Comparison of ENCODE assay signal across 19 cellular contexts in genomic region chr10:116722736-116723427, GRCh38. TPM values are rescaled to one million over a fixed set of nuclear protein-coding genes. Genes with fewer than 3 reads are reported as not detected.
DNase-seq lines count a peak whose midpoint lies in the region; ATAC-seq, FAIRE-seq and TF ChIP-seq lines count a peak whose summit lies in the region.
"Had no signal": no experiment of that assay in that cellular context is flagged by ENCODE, and none has a peak within 500 bp of the region (broad histone marks: within the 10 kb centered on the region; RNA-seq: fewer than 3 reads in every experiment).

No MANE protein-coding gene starts in this region.

- peak overlapping the region in 5 of 8 donors; percentile 17 to 83 (median 43) for H3K4me3 Mint-ChIP-seq in CD4-positive, alpha-beta memory T cell
- H3K4me3 Mint-ChIP-seq in astrocyte (ENCODE audit: unreplicated experiment) (no peak overlapping the region), nephron (peak overlapping the region in 2 of 3 experiments; percentile 5 to 32)

- POLR2A ChIA-PET in CD4-positive, alpha-beta memory T cell (lab: Charles Lee; ENCODE audit: partially characterized antibody): no interaction called here

- peaks cover 51 to 56% of the 10 kb centered on the region in 2 donors for H3K27me3 Mint-ChIP-seq in CD4-positive, alpha-beta memory T cell
- H3K27me3 Mint-ChIP-seq in astrocyte (ENCODE audit: low read depth, unreplicated experiment) (peaks cover 7% of the 10 kb centered on the region), nephron (ENCODE audit: low read depth) (peaks cover 9% of the 10 kb centered on the region)

- H3K27ac ChIP-seq in CD4-positive, alpha-beta memory T cell (ENCODE audit: low read depth, low read length): no peak overlapping the region
- H3K27ac ChIP-seq in astrocyte (ENCODE audit: low read depth, low read length): peak overlapping the region; percentile 31
- H3K27ac ChIP-seq: epithelial cell of prostate, ovary, tibial artery had no signal

- no peak overlapping the region for H2AFZ ChIP-seq in astrocyte (ENCODE audit: low read depth, low read length)

- H3K36me3 Mint-ChIP-seq in CD4-positive, alpha-beta memory T cell: no peaks in the 10 kb centered on the region
- H3K36me3 Mint-ChIP-seq in astrocyte (ENCODE audit: low read depth, unreplicated experiment) (peaks cover 9% of the 10 kb centered on the region), nephron (ENCODE audit: low read depth) (no peaks in the 10 kb centered on the region)

- peaks cover 21 to 60% (median 44%) of the 10 kb centered on the region in 4 donors for H3K4me1 Mint-ChIP-seq in CD4-positive, alpha-beta memory T cell
- H3K4me1 Mint-ChIP-seq in astrocyte (ENCODE audit: low read depth, unreplicated experiment) (peaks cover 18% of the 10 kb centered on the region), nephron (peaks cover 70% of the 10 kb centered on the region)

- no peaks in the 10 kb centered on the region for H3K9me3 ChIP-seq in CD4-positive, alpha-beta memory T cell (ENCODE audit: control insufficient read depth in 1 of 2, low read length in 2 of 2)
- no peaks in the 10 kb centered on the region for H3K9me3 ChIP-seq in astrocyte (ENCODE audit: insufficient read depth, low read depth, low read length)
- H3K9me3 ChIP-seq: HAP-1, ovary, tibial artery had no signal

- no peak overlapping the region for H3K4me3 ChIP-seq in CD4-positive, alpha-beta memory T cell (ENCODE audit: low read length in 2 of 2)
- no peak overlapping the region for H3K4me3 ChIP-seq in astrocyte (ENCODE audit: insufficient read depth, low read depth, low read length)
- H3K4me3 ChIP-seq: HAP-1, ovary, tibial artery had no signal

- H3K36me3 ChIP-seq in CD4-positive, alpha-beta memory T cell (ENCODE audit: insufficient read depth, low read length): no peaks in the 10 kb centered on the region
- no peaks in the 10 kb centered on the region for H3K36me3 ChIP-seq in astrocyte (ENCODE audit: insufficient read depth, low read length)
- H3K36me3 ChIP-seq: HAP-1, ovary, tibial artery had no signal

- FAIRE-seq in astrocyte (lab: Jason Lieb, UNC): no peak

- H4K20me1 ChIP-seq in astrocyte (ENCODE audit: insufficient read depth, low read length): peaks cover 8% of the 10 kb centered on the region

- no peak for ATAC-seq in HG03571 (IDR thresholded peaks at IDR 0.05; ENCODE audit: unreplicated experiment)

- CTCF ChIA-PET in CD4-positive, alpha-beta memory T cell (lab: Charles Lee; ENCODE audit: partially characterized antibody): interaction anchor here (1.3 kb wide), 1 partner anchor 12 kb away, joined by 3 read pairs; no protein-coding TSS in a partner anchor

- no peaks in the 10 kb centered on the region for H3K79me2 ChIP-seq in astrocyte (ENCODE audit: insufficient read depth, low read length)

- peak overlapping the region in 2 of 7 donors; percentile 10 to 73 for H3K27ac Mint-ChIP-seq in CD4-positive, alpha-beta memory T cell
- H3K27ac Mint-ChIP-seq in astrocyte (ENCODE audit: unreplicated experiment) (no peak overlapping the region), nephron (peak overlapping the region; percentile 94 to 97 (median 97))

- H3K9ac ChIP-seq in astrocyte (ENCODE audit: low read length): no peak overlapping the region

- no peak overlapping the region for H3K4me2 ChIP-seq in astrocyte (ENCODE audit: low read length)

- intact Hi-C loops in CD4-positive, alpha-beta memory T cell (cut with micrococcal nuclease): loop anchor here (10.0 kb wide), 1 partner anchor 652 kb away; the partner anchor contains the start of gene PDZD8

- peaks cover 48% of the 10 kb centered on the region for H3K27me3 ChIP-seq in CD4-positive, alpha-beta memory T cell (ENCODE audit: insufficient read depth, low read length)
- no peaks in the 10 kb centered on the region for H3K27me3 ChIP-seq in astrocyte (ENCODE audit: insufficient read depth, low read length)
- H3K27me3 ChIP-seq: ovary, tibial artery had no signal

- TF ChIP-seq CTCF in astrocyte (IDR thresholded peaks at IDR 0.05; ENCODE audit: insufficient read depth, low read depth, low read length) (no peak), nephron (IDR thresholded peaks at IDR 0.05; ENCODE audit: unreplicated experiment in 3 of 3) (no peak)

- H3K4me1 ChIP-seq in CD4-positive, alpha-beta memory T cell (ENCODE audit: insufficient read depth, low read length): peaks cover 29% of the 10 kb centered on the region
- H3K4me1 ChIP-seq in astrocyte (ENCODE audit: insufficient read depth, low read length): peaks cover 15% of the 10 kb centered on the region
- H3K4me1 ChIP-seq: tibial artery had no signal

- DNase-seq in CD4-positive, alpha-beta memory T cell: no peak
- DNase-seq in NCI-H1694 treated with DMSO at 0.1 percent for 48 hours (lab: John Stamatoyannopoulos, UW): peak; percentile 54
- no peak for DNase-seq in astrocyte (ENCODE audit: low read depth)
- no peak for DNase-seq in DMS53 (lab: John Stamatoyannopoulos, UW)
- no peak for DNase-seq in NCI-H1930 (lab: John Stamatoyannopoulos, UW)
- DNase-seq: hippocampal formation; Karpas-422; mammary epithelial cell; NCI-H2081; NCI-H510A; ovary; Right ventricle myocardium superior; stimulated activated naive CD4-positive, alpha-beta T cell treated with Interleukin-2 at 50 U/mL for 16 hours; T-helper 1 cell had no signal

- peaks cover 0 to 2% (median 0%) of the 10 kb centered on the region in 8 donors for H3K9me3 Mint-ChIP-seq in CD4-positive, alpha-beta memory T cell
- no peaks in the 10 kb centered on the region for H3K9me3 Mint-ChIP-seq in astrocyte (ENCODE audit: unreplicated experiment)
- H3K9me3 Mint-ChIP-seq in nephron: no peaks in the 10 kb centered on the region

RNA-seq across cellular contexts. Expression of gene HSPA12A, which starts 19.5 kb away (rescaled TPM):
- under 1 TPM; 0.36 to 0.64 TPM for total RNA-seq in CD4-positive, alpha-beta memory T cell
- under 1 TPM in 1 of 2 donors, not detected in 1; 0.14 TPM for polyA plus RNA-seq in CD4-positive, alpha-beta memory T cell
- 7.9 and 11.1 TPM in 2 replicates for total RNA-seq in astrocyte
